In genomic region chr14:65486856-65487255, GRCh38 we compare ENCODE assay signal across 18 cellular contexts.
DNase-seq lines count a peak whose midpoint lies in the region; ATAC-seq and TF ChIP-seq lines count a peak whose summit lies in the region.
"Had no signal": no experiment of that assay in that cellular context is flagged by ENCODE, and none has a peak within 500 bp of the region (broad histone marks: within the 10 kb centered on the region; RNA-seq: fewer than 3 reads in every experiment).

No MANE protein-coding gene starts in this region.

- H3K4me3 Mint-ChIP-seq in H9: no peak overlapping the region
- H3K4me3 Mint-ChIP-seq: CD4-positive, CD25-positive, alpha-beta regulatory T cell had no signal

- H2BK12ac ChIP-seq in H9 (ENCODE audit: insufficient read length, low read depth, low read length): no peak overlapping the region

- no peaks in the 10 kb centered on the region for H3K79me1 ChIP-seq in H9 (ENCODE audit: insufficient read depth, low read depth, low read length, poor library complexity, severe bottlenecking)

- H4K91ac ChIP-seq in H9 (ENCODE audit: insufficient read length, low read depth, low read length): no peak overlapping the region

- no peak overlapping the region for H2BK5ac ChIP-seq in H9 (ENCODE audit: insufficient read length, low read length)

- no peak overlapping the region for H2BK15ac ChIP-seq in H9 (ENCODE audit: low read depth, low read length)

- in situ Hi-C loops in SK-MEL-5 (cut with HindIII; ENCODE audit: low pct_unique_long_range_greater_than_20kb, low sequenced_read_pairs): no loop called here

- no peak overlapping the region for H3K4me2 ChIP-seq in H9 (ENCODE audit: insufficient read depth, insufficient read length, low read length)
- H3K4me2 ChIP-seq: A549 had no signal

- H3T11ph ChIP-seq in H9 (ENCODE audit: low read length): no peak overlapping the region

- no peak overlapping the region for H3K9ac ChIP-seq in H9 (ENCODE audit: extremely low read depth, insufficient read length, low read length)

- no peaks in the 10 kb centered on the region for H3K79me2 ChIP-seq in H9 (ENCODE audit: insufficient read depth, low read length)

- intact Hi-C loops in heart left ventricle (cut with DNase I): no loop called here

- H2BK20ac ChIP-seq in H9 (ENCODE audit: low read depth, low read length, poor library complexity, severe bottlenecking): no peak overlapping the region

- H4K8ac ChIP-seq in H9 (replicated peaks; ENCODE audit: insufficient read length, low read depth, low read length): no peak overlapping the region

- H3K9me3 ChIP-seq in H9 (ENCODE audit: control insufficient read depth, low read depth, low read length): no peaks in the 10 kb centered on the region
- no peaks in the 10 kb centered on the region for H3K9me3 ChIP-seq in heart left ventricle
- H3K9me3 ChIP-seq: A549 had no signal

- no peak for DNase-seq in H9
- peak; percentile 9 for DNase-seq in SK-MEL-5 (ENCODE audit: low read depth, low spot score)
- peak; percentile 20 for DNase-seq in fibroblast of the aortic adventitia (ENCODE audit: low read depth)
- no peak for DNase-seq in COLO668 (lab: John Stamatoyannopoulos, UW; ENCODE audit: unreplicated experiment)
- no peak for DNase-seq in heart left ventricle
- DNase-seq: Calu3; CD4-positive, CD25-positive, alpha-beta regulatory T cell; DMS79 treated with DMSO at 0.1 percent for 48 hours; GF-D8; H7; NCI-H1092 treated with DMSO at 0.1 percent for 48 hours; NCI-H1694; NCI-H446 had no signal

- H3K27me3 Mint-ChIP-seq in H9 (ENCODE audit: low read depth): no peaks in the 10 kb centered on the region
- H3K27me3 Mint-ChIP-seq: CD4-positive, CD25-positive, alpha-beta regulatory T cell had no signal

- H3K27ac ChIP-seq in 22Rv1 (no peak overlapping the region), H9 (ENCODE audit: insufficient read length, low read depth, low read length) (no peak overlapping the region), heart left ventricle (no peak overlapping the region)
- H3K27ac ChIP-seq: A549 had no signal

- H4K5ac ChIP-seq in H9 (ENCODE audit: insufficient read length, low read depth, low read length): no peak overlapping the region

- H3K4me3 ChIP-seq in fibroblast of the aortic adventitia (ENCODE audit: low read depth, low read length) (no peak overlapping the region), heart left ventricle (no peak overlapping the region)
- H3K4me3 ChIP-seq: A549, SK-N-MC had no signal

- no peaks in the 10 kb centered on the region for H3K23me2 ChIP-seq in H9 (ENCODE audit: insufficient read length, low read depth, low read length, poor library complexity, severe bottlenecking)

- no peak for ATAC-seq in HG02973 (IDR thresholded peaks at IDR 0.05; ENCODE audit: unreplicated experiment)
- no peak for ATAC-seq in HG02970 (IDR thresholded peaks at IDR 0.05; ENCODE audit: low FRiP score, unreplicated experiment)
- ATAC-seq in heart left ventricle: no peak
- ATAC-seq: A549 had no signal

- no peaks in the 10 kb centered on the region for H4K20me1 ChIP-seq in H9 (ENCODE audit: control insufficient read depth, insufficient read depth, insufficient read length)

- TF ChIP-seq CTCF in 22Rv1 (IDR thresholded peaks at IDR 0.05) (0 out of 2 replicates have a peak, but pooled peaks have one; percentile 8), H9 (conservative IDR thresholded peaks at IDR 0.05) (peak; percentile 23; the same call in 1 of the 3 replicates), fibroblast of the aortic adventitia (IDR thresholded peaks at IDR 0.05; ENCODE audit: insufficient read depth, low read length) (no peak), heart left ventricle (IDR thresholded peaks at IDR 0.05) (no peak)

- TF ChIP-seq POLR2A in heart left ventricle (IDR thresholded peaks at IDR 0.05): no peak

- H2AK5ac ChIP-seq in H9 (ENCODE audit: insufficient read length, low read length): no peak overlapping the region

- H3K9me3 Mint-ChIP-seq in H9: no peaks in the 10 kb centered on the region
- H3K9me3 Mint-ChIP-seq: CD4-positive, CD25-positive, alpha-beta regulatory T cell had no signal

- no peak overlapping the region for H3K23ac ChIP-seq in H9 (ENCODE audit: insufficient read length, low read depth, low read length)

- H3K4me1 Mint-ChIP-seq in H9: peaks cover 53 to 72% of the 10 kb centered on the region in 2 experiments

- H3K56ac ChIP-seq in H9 (ENCODE audit: insufficient read length, low read depth, low read length): no peak overlapping the region

- H3K4me1 ChIP-seq in H9 (ENCODE audit: insufficient read depth, low read length) (peaks cover 7% of the 10 kb centered on the region; the same call in 1 of the 2 replicates), heart left ventricle (peaks cover 0 to 23% (median 5%) of the 10 kb centered on the region in 12 donors)
- H3K4me1 ChIP-seq: A549 had no signal

- H3K14ac ChIP-seq in H9 (ENCODE audit: insufficient read depth, low read length): no peak overlapping the region

- H2AFZ ChIP-seq in H9 (ENCODE audit: low read length): no peak overlapping the region

- no peak overlapping the region for H2BK120ac ChIP-seq in H9 (ENCODE audit: low read depth, low read length, poor library complexity, severe bottlenecking)

- H3K36me3 ChIP-seq in heart left ventricle: no peaks in the 10 kb centered on the region

- peaks cover 0 to 9% (median 0%) of the 10 kb centered on the region in 3 experiments; a peak in 2 of 7 replicates for H3K36me3 Mint-ChIP-seq in H9 (ENCODE audit: insufficient read depth in 1 of 3, low read depth in 3 of 3)

- H3K18ac ChIP-seq in H9 (ENCODE audit: insufficient read length, low read depth, low read length): no peak overlapping the region

- H3K4ac ChIP-seq in H9 (ENCODE audit: low read depth, low read length): no peak overlapping the region

- H3K27me3 ChIP-seq in H9 (ENCODE audit: insufficient read depth, low read length) (no peaks in the 10 kb centered on the region), heart left ventricle (no peaks in the 10 kb centered on the region)

- no peak overlapping the region for H3K27ac Mint-ChIP-seq in H9

Comparison
In these comparisons a context has a peak if more than half of its experiments do, and no peak if none do; other contexts are left out.
1. CTCF ChIP-seq: peak in 22Rv1 (single experiment) and H9 (single experiment); none in fibroblast of the aortic adventitia (single experiment) and heart left ventricle (0 of 12).
2. DNase-seq: peak in SK-MEL-5 (single experiment) and fibroblast of the aortic adventitia (single experiment); none in H9 (single experiment), COLO668 (single experiment) and heart left ventricle (0 of 5).